Comparison of ENCODE assay signal across 17 cellular contexts in the genomic region with DNA sequence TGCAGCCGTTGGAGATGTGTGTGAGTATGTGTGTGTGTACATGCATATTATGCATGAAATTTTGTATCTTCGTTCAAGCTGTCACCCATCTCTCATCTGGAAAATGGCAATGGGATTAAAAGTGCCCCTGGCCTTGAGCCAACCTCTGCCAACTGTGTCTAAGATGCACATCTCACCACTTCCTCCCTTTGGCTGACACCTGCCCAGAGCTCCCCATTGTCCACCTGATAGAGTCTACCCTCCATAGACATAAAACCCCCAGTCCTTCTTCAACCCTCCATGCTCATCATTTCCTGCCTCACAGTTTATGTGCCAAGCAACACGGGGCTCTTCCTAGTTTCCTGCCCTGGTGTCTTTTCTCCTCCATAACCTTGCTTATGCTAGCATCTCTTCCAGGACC.
"Had no signal": no experiment of that assay in that cellular context is flagged by ENCODE, and none has a peak within 500 bp of the region (broad histone marks: within the 10 kb centered on the region; RNA-seq: fewer than 3 reads in every experiment).

No MANE protein-coding gene starts in this region.

- H3K4me3 Mint-ChIP-seq: activated naive CD8-positive, alpha-beta T cell treated with anti-CD3 and anti-CD28 coated beads, Interleukin-2, amount 10 ng/mL, durations not matched to agents 7 days and 5 days; brain; neural crest cell; stimulated activated naive CD8-positive, alpha-beta T cell treated with anti-CD3 and anti-CD28 coated beads, Interleukin-15, Interleukin-2, amounts not matched to agents 100 ng/mL and 50 ng/mL, for 24 hours had no signal

- H2AFZ ChIP-seq: hepatocyte had no signal

- H3K27ac Mint-ChIP-seq: activated naive CD8-positive, alpha-beta T cell treated with anti-CD3 and anti-CD28 coated beads, Interleukin-2, amount 10 ng/mL, durations not matched to agents 7 days and 5 days; brain; stimulated activated naive CD8-positive, alpha-beta T cell treated with anti-CD3 and anti-CD28 coated beads, Interleukin-15, Interleukin-2, amounts not matched to agents 100 ng/mL and 50 ng/mL, for 24 hours had no signal

- DNase-seq: activated CD4-positive, alpha-beta T cell treated with anti-CD3 and anti-CD28 coated beads, Interleukin-2, amount 50 U/mL, for 1 hour; activated CD8-positive, alpha-beta memory T cell treated with anti-CD3 and anti-CD28 coated beads for 24 hours; activated naive CD8-positive, alpha-beta T cell treated with anti-CD3 and anti-CD28 coated beads, Interleukin-2, amount 10 ng/mL, durations not matched to agents 7 days and 5 days; central memory CD4-positive, alpha-beta T cell; islet precursor cell; psoas muscle; right lobe of liver; trophoblast cell had no signal

- H3K4me1 ChIP-seq: esophagus muscularis mucosa, psoas muscle, right lobe of liver, suprapubic skin had no signal

- H3K36me3 Mint-ChIP-seq: activated naive CD8-positive, alpha-beta T cell treated with anti-CD3 and anti-CD28 coated beads, Interleukin-2, amount 10 ng/mL, durations not matched to agents 7 days and 5 days; brain had no signal

- H3K4me1 Mint-ChIP-seq: activated naive CD8-positive, alpha-beta T cell treated with anti-CD3 and anti-CD28 coated beads, Interleukin-2, amount 10 ng/mL, durations not matched to agents 7 days and 5 days had no signal

- H3K9me3 Mint-ChIP-seq: activated naive CD8-positive, alpha-beta T cell treated with anti-CD3 and anti-CD28 coated beads, Interleukin-2, amount 10 ng/mL, durations not matched to agents 7 days and 5 days had no signal

- H3K4me3 ChIP-seq: coronary artery, esophagus muscularis mucosa, hepatocyte, lung, psoas muscle, right lobe of liver, suprapubic skin had no signal

- H3K79me2 ChIP-seq: hepatocyte had no signal

- H3K36me3 ChIP-seq: esophagus muscularis mucosa, right lobe of liver, suprapubic skin had no signal

- H3K27me3 ChIP-seq: esophagus muscularis mucosa, hepatocyte, right lobe of liver, suprapubic skin had no signal

- ATAC-seq: activated CD4-positive, CD25-positive, alpha-beta regulatory T cell treated with anti-CD3 and anti-CD28 coated beads, Interleukin-2, amount 50 U/mL, for 24 hours; psoas muscle; right lobe of liver had no signal

- H3K4me2 ChIP-seq: hepatocyte had no signal

- H3K9me3 ChIP-seq: esophagus muscularis mucosa, psoas muscle, right lobe of liver, suprapubic skin had no signal

- H3K27ac ChIP-seq: coronary artery, esophagus muscularis mucosa, hepatocyte, psoas muscle, right lobe of liver, suprapubic skin had no signal
